Comparison of ENCODE assay signal across 1 cellular context in the genomic region with DNA sequence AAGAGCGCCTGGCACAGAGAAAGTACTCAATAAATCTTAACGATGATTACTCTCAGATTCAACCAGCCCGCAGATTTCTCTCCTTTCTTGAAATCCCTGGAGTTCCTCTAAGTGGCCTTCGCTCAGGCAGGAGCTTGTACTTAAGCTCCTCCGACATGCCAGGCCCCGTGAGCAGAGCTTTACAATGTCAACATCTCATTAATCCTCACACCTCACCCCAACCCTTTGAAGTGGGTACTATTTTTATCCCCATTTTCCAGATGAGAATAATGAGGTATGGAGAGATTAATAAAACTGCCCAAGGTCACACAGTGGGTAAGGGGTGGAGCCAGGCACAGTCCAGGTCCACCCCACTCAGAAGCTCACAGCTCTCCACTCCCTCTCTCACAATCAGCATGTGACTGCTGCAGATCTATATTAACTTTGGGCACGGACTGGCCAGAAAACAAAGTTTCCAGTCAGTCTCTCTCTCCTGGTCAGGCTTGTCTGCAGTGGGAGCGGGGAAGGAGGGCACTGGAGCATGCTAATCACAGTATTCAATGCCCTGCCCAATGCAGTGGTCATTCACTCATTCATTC.
TF ChIP-seq lines count a peak whose summit lies in the region.

No MANE protein-coding gene starts in this region.

TF ChIP-seq in SK-N-SH treated with all-trans-retinoic acid at 6 μM for 48 hours, 23 proteins besides CTCF, POLR2A, EP300 and RAD21 (continued from another document):
- TF ChIP-seq, protein P1, sequence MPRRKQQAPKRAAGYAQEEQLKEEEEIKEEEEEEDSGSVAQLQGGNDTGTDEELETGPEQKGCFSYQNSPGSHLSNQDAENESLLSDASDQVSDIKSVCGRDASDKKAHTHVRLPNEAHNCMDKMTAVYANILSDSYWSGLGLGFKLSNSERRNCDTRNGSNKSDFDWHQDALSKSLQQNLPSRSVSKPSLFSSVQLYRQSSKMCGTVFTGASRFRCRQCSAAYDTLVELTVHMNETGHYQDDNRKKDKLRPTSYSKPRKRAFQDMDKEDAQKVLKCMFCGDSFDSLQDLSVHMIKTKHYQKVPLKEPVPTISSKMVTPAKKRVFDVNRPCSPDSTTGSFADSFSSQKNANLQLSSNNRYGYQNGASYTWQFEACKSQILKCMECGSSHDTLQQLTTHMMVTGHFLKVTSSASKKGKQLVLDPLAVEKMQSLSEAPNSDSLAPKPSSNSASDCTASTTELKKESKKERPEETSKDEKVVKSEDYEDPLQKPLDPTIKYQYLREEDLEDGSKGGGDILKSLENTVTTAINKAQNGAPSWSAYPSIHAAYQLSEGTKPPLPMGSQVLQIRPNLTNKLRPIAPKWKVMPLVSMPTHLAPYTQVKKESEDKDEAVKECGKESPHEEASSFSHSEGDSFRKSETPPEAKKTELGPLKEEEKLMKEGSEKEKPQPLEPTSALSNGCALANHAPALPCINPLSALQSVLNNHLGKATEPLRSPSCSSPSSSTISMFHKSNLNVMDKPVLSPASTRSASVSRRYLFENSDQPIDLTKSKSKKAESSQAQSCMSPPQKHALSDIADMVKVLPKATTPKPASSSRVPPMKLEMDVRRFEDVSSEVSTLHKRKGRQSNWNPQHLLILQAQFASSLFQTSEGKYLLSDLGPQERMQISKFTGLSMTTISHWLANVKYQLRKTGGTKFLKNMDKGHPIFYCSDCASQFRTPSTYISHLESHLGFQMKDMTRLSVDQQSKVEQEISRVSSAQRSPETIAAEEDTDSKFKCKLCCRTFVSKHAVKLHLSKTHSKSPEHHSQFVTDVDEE (CRISPR knock-in tag; IDR thresholded peaks at IDR 0.05): no peak
- no peak for TF ChIP-seq TOX (CRISPR knock-in tag; IDR thresholded peaks at IDR 0.05; ENCODE audit: borderline replicate concordance)
- TF ChIP-seq, protein P2, sequence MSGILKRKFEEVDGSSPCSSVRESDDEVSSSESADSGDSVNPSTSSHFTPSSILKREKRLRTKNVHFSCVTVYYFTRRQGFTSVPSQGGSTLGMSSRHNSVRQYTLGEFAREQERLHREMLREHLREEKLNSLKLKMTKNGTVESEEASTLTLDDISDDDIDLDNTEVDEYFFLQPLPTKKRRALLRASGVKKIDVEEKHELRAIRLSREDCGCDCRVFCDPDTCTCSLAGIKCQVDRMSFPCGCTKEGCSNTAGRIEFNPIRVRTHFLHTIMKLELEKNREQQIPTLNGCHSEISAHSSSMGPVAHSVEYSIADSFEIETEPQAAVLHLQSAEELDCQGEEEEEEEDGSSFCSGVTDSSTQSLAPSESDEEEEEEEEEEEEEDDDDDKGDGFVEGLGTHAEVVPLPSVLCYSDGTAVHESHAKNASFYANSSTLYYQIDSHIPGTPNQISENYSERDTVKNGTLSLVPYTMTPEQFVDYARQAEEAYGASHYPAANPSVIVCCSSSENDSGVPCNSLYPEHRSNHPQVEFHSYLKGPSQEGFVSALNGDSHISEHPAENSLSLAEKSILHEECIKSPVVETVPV (CRISPR knock-in tag; IDR thresholded peaks at IDR 0.05): no peak
- TF ChIP-seq OSR1 (CRISPR knock-in tag; IDR thresholded peaks at IDR 0.05): no peak
- TF ChIP-seq PPARA (CRISPR knock-in tag; IDR thresholded peaks at IDR 0.05; ENCODE audit: borderline replicate concordance): no peak
- no peak for TF ChIP-seq TCF4 (CRISPR knock-in tag; IDR thresholded peaks at IDR 0.05; ENCODE audit: borderline replicate concordance)
